12 cellular contexts compared by ENCODE assay signal in the genomic region with DNA sequence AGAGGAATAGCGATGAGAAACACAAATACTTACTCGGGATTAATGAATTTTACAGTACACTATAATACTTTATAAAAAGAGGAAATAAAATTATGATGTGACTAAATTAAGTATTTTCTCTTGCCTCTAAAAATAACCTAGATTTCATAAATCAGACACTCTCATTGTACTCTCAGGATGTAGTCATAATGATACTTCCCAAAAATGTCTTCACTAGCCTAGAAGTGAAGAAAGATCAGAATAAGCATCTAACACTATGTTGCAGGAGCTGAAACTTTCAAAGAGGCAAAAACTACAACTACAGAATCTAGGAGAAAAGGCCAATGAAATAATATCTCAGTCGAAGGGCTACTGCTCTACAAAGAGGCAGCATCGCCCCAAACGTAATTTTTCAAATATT. TPM values are rescaled to one million over a fixed set of nuclear protein-coding genes. Genes with fewer than 3 reads are reported as not detected.
A peak's percentile ranks its signal among the peaks of the same experiment; 100 is the strongest.
DNase-seq lines count a peak whose midpoint lies in the region; ATAC-seq and TF ChIP-seq lines count a peak whose summit lies in the region.
"Had no signal": no experiment of that assay in that cellular context is flagged by ENCODE, and none has a peak within 500 bp of the region (broad histone marks: within the 10 kb centered on the region; RNA-seq: fewer than 3 reads in every experiment).

No MANE protein-coding gene starts in this region.

- no peaks in the 10 kb centered on the region for H3K27me3 Mint-ChIP-seq in activated CD4-positive, alpha-beta T cell treated with anti-CD3 and anti-CD28 coated beads, Interleukin-2, amount 10 ng/mL, durations not matched to agents 7 days and 5 days
- H3K27me3 Mint-ChIP-seq: dendritic cell treated with granulocyte-macrophage colony-stimulating factor and Interleukin-4, amounts not matched to agents 40 ng/mL and 50 ng/mL, for 4 days had no signal

- no peaks in the 10 kb centered on the region for H3K9me3 Mint-ChIP-seq in activated CD4-positive, alpha-beta T cell treated with anti-CD3 and anti-CD28 coated beads, Interleukin-2, amount 10 ng/mL, durations not matched to agents 7 days and 5 days
- H3K9me3 Mint-ChIP-seq: dendritic cell treated with granulocyte-macrophage colony-stimulating factor and Interleukin-4, amounts not matched to agents 40 ng/mL and 50 ng/mL, for 4 days had no signal

- DNase-seq in NCI-H2029 (lab: John Stamatoyannopoulos, UW) (no peak), Peyer's patch (no peak), hepatic stellate cell (ENCODE audit: low spot score) (no peak)
- DNase-seq in activated CD4-positive, alpha-beta T cell treated with anti-CD3 and anti-CD28 coated beads, Interleukin-2, amount 10 ng/mL, durations not matched to agents 7 days and 5 days: no peak
- DNase-seq: activated naive CD4-positive, alpha-beta T cell; stimulated activated naive CD4-positive, alpha-beta T cell treated with Interleukin-2 at 50 U/mL for 16 hours had no signal

- ATAC-seq in GM19035 (IDR thresholded peaks at IDR 0.05; ENCODE audit: unreplicated experiment): peak; percentile 43
- ATAC-seq in HG03159 (IDR thresholded peaks at IDR 0.05; ENCODE audit: unreplicated experiment): peak; percentile 51

- POLR2A ChIA-PET in activated CD4-positive, alpha-beta T cell treated with anti-CD3 and anti-CD28 coated beads, Interleukin-2, amount 10 ng/mL, durations not matched to agents 7 days and 5 days (lab: Charles Lee): no interaction called here

- no peaks in the 10 kb centered on the region for H3K27me3 ChIP-seq in BLaER1 treated with 17β-estradiol and CSF1 and Interleukin-3, amounts not matched to agents 10 nM and 100 nM
- H3K27me3 ChIP-seq in OCI-LY3 (ENCODE audit: low read depth, low read length): no peaks in the 10 kb centered on the region
- H3K27me3 ChIP-seq in Peyer's patch: no peaks in the 10 kb centered on the region

- H4K20me1 ChIP-seq in BLaER1 treated with 17β-estradiol and CSF1 and Interleukin-3, amounts not matched to agents 10 nM and 100 nM: no peaks in the 10 kb centered on the region
- H4K20me1 ChIP-seq in OCI-LY3 (ENCODE audit: insufficient read depth, low read length): no peaks in the 10 kb centered on the region

- H3K4me1 ChIP-seq in BLaER1 treated with 17β-estradiol and CSF1 and Interleukin-3, amounts not matched to agents 10 nM and 100 nM: peaks cover 0 to 41% (median 15%) of the 10 kb centered on the region in 10 experiments; a peak in 16 of 20 replicates
- H3K4me1 ChIP-seq in OCI-LY3 (ENCODE audit: low read length) (peaks cover 17% of the 10 kb centered on the region), Peyer's patch (no peaks in the 10 kb centered on the region)

- TF ChIP-seq CTCF in OCI-LY3 (IDR thresholded peaks at IDR 0.05; ENCODE audit: low read depth, low read length): no peak
- no peak for TF ChIP-seq CTCF in Peyer's patch (IDR thresholded peaks at IDR 0.05)

- H3K36me3 Mint-ChIP-seq in activated CD4-positive, alpha-beta T cell treated with anti-CD3 and anti-CD28 coated beads, Interleukin-2, amount 10 ng/mL, durations not matched to agents 7 days and 5 days (ENCODE audit: low read depth): no peaks in the 10 kb centered on the region

- H3K36me3 ChIP-seq in BLaER1 treated with 17β-estradiol and CSF1 and Interleukin-3, amounts not matched to agents 10 nM and 100 nM: no peaks in the 10 kb centered on the region
- no peaks in the 10 kb centered on the region for H3K36me3 ChIP-seq in OCI-LY3 (replicated peaks; ENCODE audit: low read depth, low read length)
- no peaks in the 10 kb centered on the region for H3K36me3 ChIP-seq in Peyer's patch

- H3K27ac Mint-ChIP-seq in activated CD4-positive, alpha-beta T cell treated with anti-CD3 and anti-CD28 coated beads, Interleukin-2, amount 10 ng/mL, durations not matched to agents 7 days and 5 days: no peak overlapping the region
- H3K27ac Mint-ChIP-seq: dendritic cell treated with granulocyte-macrophage colony-stimulating factor and Interleukin-4, amounts not matched to agents 40 ng/mL and 50 ng/mL, for 4 days had no signal

- CTCF ChIA-PET in activated CD4-positive, alpha-beta T cell treated with anti-CD3 and anti-CD28 coated beads, Interleukin-2, amount 10 ng/mL, durations not matched to agents 7 days and 5 days (lab: Charles Lee): no interaction called here

- H3K4me2 ChIP-seq in BLaER1 treated with 17β-estradiol and CSF1 and Interleukin-3, amounts not matched to agents 10 nM and 100 nM: peak overlapping the region in 9 of 11 experiments; percentile 22 to 80 (median 59); a peak in 16 of 22 replicates
- H3K4me2 ChIP-seq in OCI-LY3 (ENCODE audit: low read length): peak overlapping the region; percentile 63

- H3K9ac ChIP-seq in BLaER1 treated with 17β-estradiol and CSF1 and Interleukin-3, amounts not matched to agents 10 nM and 100 nM: peak overlapping the region in 4 of 11 experiments; percentile 43 to 58 (median 50); a peak in 6 of 22 replicates
- H3K9ac ChIP-seq in OCI-LY3 (ENCODE audit: low read length): no peak overlapping the region

- H3K27ac ChIP-seq in BLaER1 treated with 17β-estradiol and CSF1 and Interleukin-3, amounts not matched to agents 10 nM and 100 nM: peak overlapping the region in 8 of 11 experiments; percentile 37 to 85 (median 64); a peak in 16 of 22 replicates
- H3K27ac ChIP-seq in OCI-LY3 (ENCODE audit: low read length): no peak overlapping the region; the same call in 1 of the 2 replicates
- no peak overlapping the region for H3K27ac ChIP-seq in Peyer's patch
- H3K27ac ChIP-seq: VCaP had no signal

- H2AFZ ChIP-seq in OCI-LY3 (ENCODE audit: low read depth, low read length): no peak overlapping the region

- TF ChIP-seq POLR2A in Peyer's patch (IDR thresholded peaks at IDR 0.05): no peak

- H3K4me3 ChIP-seq in BLaER1 treated with 17β-estradiol and CSF1 and Interleukin-3, amounts not matched to agents 10 nM and 100 nM: no peak overlapping the region
- peak overlapping the region; percentile 48 for H3K4me3 ChIP-seq in OCI-LY3 (ENCODE audit: low read length)
- no peak overlapping the region for H3K4me3 ChIP-seq in Peyer's patch

- peaks cover 2% of the 10 kb centered on the region for H3K4me1 Mint-ChIP-seq in activated CD4-positive, alpha-beta T cell treated with anti-CD3 and anti-CD28 coated beads, Interleukin-2, amount 10 ng/mL, durations not matched to agents 7 days and 5 days

- H3K4me3 Mint-ChIP-seq in activated CD4-positive, alpha-beta T cell treated with anti-CD3 and anti-CD28 coated beads, Interleukin-2, amount 10 ng/mL, durations not matched to agents 7 days and 5 days: no peak overlapping the region
- H3K4me3 Mint-ChIP-seq: dendritic cell treated with granulocyte-macrophage colony-stimulating factor and Interleukin-4, amounts not matched to agents 40 ng/mL and 50 ng/mL, for 4 days had no signal

- no peaks in the 10 kb centered on the region for H3K9me3 ChIP-seq in BLaER1 treated with 17β-estradiol and CSF1 and Interleukin-3, amounts not matched to agents 10 nM and 100 nM (replicated peaks in 1 of 11)
- H3K9me3 ChIP-seq in OCI-LY3 (ENCODE audit: insufficient read depth, low read length) (no peaks in the 10 kb centered on the region), Peyer's patch (no peaks in the 10 kb centered on the region)

- H3K79me2 ChIP-seq in OCI-LY3 (ENCODE audit: low read length): no peaks in the 10 kb centered on the region

RNA-seq across cellular contexts. Expression of gene DNAJC1, which starts 49.4 kb away (rescaled TPM):
- total RNA-seq in Peyer's patch: 10 to 100 TPM; 37.1 to 41.7 (median 40.1) TPM
- 10 to 100 TPM; 24.4 to 28.6 TPM for total RNA-seq in activated CD4-positive, alpha-beta T cell treated with anti-CD3 and anti-CD28 coated beads, Interleukin-2, amount 10 ng/mL, durations not matched to agents 7 days and 5 days

Comparison
In these comparisons a context has a peak if more than half of its experiments do, and no peak if none do; other contexts are left out.
1. H3K27ac ChIP-seq: peak in BLaER1 treated with 17β-estradiol and CSF1 and Interleukin-3, amounts not matched to agents 10 nM and 100 nM (8 of 11); none in OCI-LY3 (single experiment) and Peyer's patch (0 of 4).